ENCODE assay signal across 1 cellular context in genomic region chr3:76965122-76965725, GRCh38.
A peak's percentile ranks its signal among the peaks of the same experiment; 100 is the strongest.
TF ChIP-seq lines count a peak whose summit lies in the region.

No MANE protein-coding gene starts in this region.

TF ChIP-seq in HepG2, 621 proteins besides CTCF, POLR2A, EP300 and RAD21 (continued from another document and continues in another):
- TF ChIP-seq ZNF646 (CRISPR knock-in tag; IDR thresholded peaks at IDR 0.05) (peak; percentile 73; the same call in 1 of the 2 replicates), RAD51 (IDR thresholded peaks at IDR 0.05; ENCODE audit: borderline replicate concordance) (no peak), ZNF317 (CRISPR knock-in tag; IDR thresholded peaks at IDR 0.05) (no peak), ZNF335 (CRISPR knock-in tag; IDR thresholded peaks at IDR 0.05) (no peak), FOXA3 (CRISPR knock-in tag; IDR thresholded peaks at IDR 0.05) (peak; percentile 64; the same call in 1 of the 2 replicates), ZNF513 (CRISPR knock-in tag; conservative IDR thresholded peaks at IDR 0.05) (no peak), TEAD3 (CRISPR knock-in tag; optimal IDR thresholded peaks at IDR 0.05; ENCODE audit: borderline replicate concordance) (peak; percentile 93), ZNF740 (CRISPR knock-in tag; IDR thresholded peaks at IDR 0.05) (no peak), LCORL (IDR thresholded peaks at IDR 0.05) (no peak), LCORL (CRISPR knock-in tag; IDR thresholded peaks at IDR 0.05) (peak; percentile 66), EEA1 (CRISPR knock-in tag; IDR thresholded peaks at IDR 0.05; ENCODE audit: borderline replicate concordance) (no peak), KIAA2018 (CRISPR knock-in tag; IDR thresholded peaks at IDR 0.05; ENCODE audit: borderline replicate concordance) (no peak), RBM22 (optimal IDR thresholded peaks at IDR 0.05; ENCODE audit: low read length) (no peak), KMT2B (CRISPR knock-in tag; IDR thresholded peaks at IDR 0.05) (no peak), ZNF260 (CRISPR knock-in tag; IDR thresholded peaks at IDR 0.05; ENCODE audit: borderline replicate concordance, low read depth) (no peak), CHD2 (IDR thresholded peaks at IDR 0.05; ENCODE audit: low read depth, low read length) (no peak), PHB2 (IDR thresholded peaks at IDR 0.05; ENCODE audit: partially characterized antibody) (no peak), BRCA1 (CRISPR knock-in tag; IDR thresholded peaks at IDR 0.05) (no peak), HHEX (CRISPR knock-in tag; IDR thresholded peaks at IDR 0.05) (no peak), REXO4 (CRISPR knock-in tag; IDR thresholded peaks at IDR 0.05; ENCODE audit: borderline replicate concordance) (no peak), TCF7L2 (IDR thresholded peaks at IDR 0.05; ENCODE audit: low read depth, low read length) (no peak), HNRNPL (IDR thresholded peaks at IDR 0.05; ENCODE audit: low read depth, low read length) (no peak), ZNF296 (CRISPR knock-in tag; conservative IDR thresholded peaks at IDR 0.05) (no peak), ZNF224 (CRISPR knock-in tag; IDR thresholded peaks at IDR 0.05) (no peak), MTF2 (CRISPR knock-in tag; IDR thresholded peaks at IDR 0.05; ENCODE audit: borderline replicate concordance) (no peak), ZKSCAN1 (IDR thresholded peaks at IDR 0.05; ENCODE audit: low read length) (no peak), ZNF614 (CRISPR knock-in tag; IDR thresholded peaks at IDR 0.05; ENCODE audit: borderline replicate concordance) (0 out of 2 replicates have a peak, but pooled peaks have one; percentile 52), WIZ (CRISPR knock-in tag; IDR thresholded peaks at IDR 0.05) (no peak), ZNF230 (CRISPR knock-in tag; IDR thresholded peaks at IDR 0.05) (no peak), MBD4 (IDR thresholded peaks at IDR 0.05; ENCODE audit: borderline replicate concordance, low read length) (no peak), ZC3H13 (CRISPR knock-in tag; IDR thresholded peaks at IDR 0.05) (no peak), U2AF2 (IDR thresholded peaks at IDR 0.05; ENCODE audit: low read depth, low read length) (no peak), FOXA1 (IDR thresholded peaks at IDR 0.05) (no peak), FOXA1 (CRISPR knock-in tag; IDR thresholded peaks at IDR 0.05) (peak; percentile 55), ATAD3A (CRISPR knock-in tag; IDR thresholded peaks at IDR 0.05) (no peak), ZNF704 (CRISPR knock-in tag; IDR thresholded peaks at IDR 0.05; ENCODE audit: borderline replicate concordance) (no peak), ZNF607 (CRISPR knock-in tag; IDR thresholded peaks at IDR 0.05; ENCODE audit: borderline replicate concordance) (no peak), ARNT2 (CRISPR knock-in tag; IDR thresholded peaks at IDR 0.05; ENCODE audit: low read depth) (no peak), DPF2 (CRISPR knock-in tag; IDR thresholded peaks at IDR 0.05; ENCODE audit: borderline replicate concordance, low read depth) (peak; percentile 59; the same call in 1 of the 2 replicates), ZNF784 (CRISPR knock-in tag; IDR thresholded peaks at IDR 0.05; ENCODE audit: borderline replicate concordance) (no peak)
